Comparison of ENCODE assay signal across 8 cellular contexts in the genomic region with DNA sequence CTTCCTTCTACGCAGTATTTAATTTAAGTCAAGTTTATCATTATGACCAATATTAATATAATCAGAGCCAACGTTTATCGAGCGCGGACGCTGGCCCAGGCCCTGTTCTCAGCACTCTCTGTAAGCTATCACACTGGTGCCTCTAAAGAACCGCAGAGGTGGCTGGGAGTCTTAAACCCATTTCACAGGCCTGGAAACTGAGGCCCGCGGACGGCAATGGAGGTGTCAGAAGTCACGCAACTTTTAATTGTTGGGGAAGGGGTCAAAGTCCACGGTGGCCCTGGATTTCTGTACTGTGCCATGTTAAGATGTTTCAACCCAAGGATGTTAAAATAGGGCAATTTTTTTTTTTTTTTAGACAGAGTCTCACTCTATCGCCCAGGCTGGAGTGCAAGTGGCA.
"Had no signal": no experiment of that assay in that cellular context is flagged by ENCODE, and none has a peak within 500 bp of the region (broad histone marks: within the 10 kb centered on the region; RNA-seq: fewer than 3 reads in every experiment).

No MANE protein-coding gene starts in this region.

- H3K27ac ChIP-seq: HL-60 had no signal

- H2AFZ ChIP-seq: GM23338 had no signal

- DNase-seq: H7, HFFc6, IMR-90, KBM-7 had no signal

- H3K4me2 ChIP-seq: GM23338 had no signal

- H3K27ac Mint-ChIP-seq: GM23338, HFFc6 had no signal

- H3K4me3 ChIP-seq: GM23338, HAP-1 had no signal

- ATAC-seq: GM23338, HCT116 had no signal

- H3K9me3 Mint-ChIP-seq: GM23338, HFFc6 had no signal

- H3K9me3 ChIP-seq: HAP-1 had no signal

- H3K4me3 Mint-ChIP-seq: GM23338, HFFc6 had no signal

- H3K36me3 ChIP-seq: HAP-1 had no signal
